ENCODE assay signal across 9 cellular contexts in the genomic region with DNA sequence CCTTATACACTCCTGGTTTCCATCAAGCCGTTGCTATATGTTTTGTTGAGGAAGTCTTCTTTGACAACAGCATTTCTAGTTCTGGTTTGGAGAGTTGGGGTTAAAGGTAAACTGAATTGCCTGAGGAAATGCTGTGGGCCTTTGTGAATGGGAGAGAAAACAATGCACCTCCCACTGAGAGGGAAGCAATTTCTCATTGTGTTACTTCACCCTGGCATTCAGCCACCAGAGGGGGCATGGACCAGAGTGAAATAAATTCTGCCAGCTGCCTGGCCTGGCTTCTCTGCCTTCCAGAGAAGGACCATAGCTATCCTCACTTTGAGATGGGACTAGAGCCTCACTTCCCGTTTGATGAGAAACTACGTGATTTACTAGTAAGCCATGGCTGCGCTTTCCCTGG.
DNase-seq lines count a peak whose midpoint lies in the region; ATAC-seq, FAIRE-seq and TF ChIP-seq lines count a peak whose summit lies in the region.
"Had no signal": no experiment of that assay in that cellular context is flagged by ENCODE, and none has a peak within 500 bp of the region (broad histone marks: within the 10 kb centered on the region; RNA-seq: fewer than 3 reads in every experiment).

No MANE protein-coding gene starts in this region.

- H3K36me3 ChIP-seq in HepG2 (replicated peaks in 1 of 2; ENCODE audit: control insufficient read depth in 1 of 2, insufficient read depth in 2 of 2, low read length in 2 of 2): no peaks in the 10 kb centered on the region

- no peak overlapping the region for H3K27ac ChIP-seq in HepG2 (ENCODE audit: extremely low read length, insufficient read depth, low read length)
- H3K27ac ChIP-seq: epithelial cell of prostate had no signal

- POLR2A ChIA-PET in HepG2 (lab: Yijun Ruan, JAX): no interaction called here

- 22% methylated on average over 4 of the region's 4 CpGs for WGBS in HepG2 (ENCODE audit: low lambda C conversion rate)

- H3K4me3 ChIP-seq in astrocyte of the spinal cord (ENCODE audit: low read depth, low read length): no peak overlapping the region
- no peak overlapping the region for H3K4me3 ChIP-seq in HepG2 (replicated peaks in 1 of 3; ENCODE audit: insufficient read depth in 1 of 3, low read depth in 2 of 3, low read length in 3 of 3)

- no TSS peak for BruUV-seq in HepG2 (replicated peaks; lab: Mats Ljungman, UMichigan)

- peak; percentile 62 for FAIRE-seq in H54 (lab: Jason Lieb, UNC)
- peak; percentile 8 for FAIRE-seq in HepG2 (lab: Jason Lieb, UNC)
- no peak for FAIRE-seq in GM19239 (lab: Jason Lieb, UNC)

- no peaks in the 10 kb centered on the region for H3K4me1 ChIP-seq in HepG2 (ENCODE audit: insufficient read depth, low read length)

- DNase-seq in COLO668 (lab: John Stamatoyannopoulos, UW; ENCODE audit: unreplicated experiment) (peak; percentile 89), H54 (ENCODE audit: insufficient read length, low spot score) (peak; percentile 2), NCI-H524 (lab: John Stamatoyannopoulos, UW) (peak; percentile 62 to 83), astrocyte of the spinal cord (ENCODE audit: low read depth, low spot score) (peak; percentile 49), HepG2 (ENCODE audit: low spot score) (peak; percentile 58), GM19239 (ENCODE audit: insufficient read length, low spot score) (no peak)

- H3K4me2 ChIP-seq in HepG2 (ENCODE audit: low read depth, low read length): no peak overlapping the region

- in situ Hi-C loops in astrocyte of the spinal cord (cut with HindIII; ENCODE audit: low sequenced_read_pairs) (no loop called here), HepG2 (cut with HindIII; ENCODE audit: extremely low pct_ligation_motif_present, low pct_unique_long_range_greater_than_20kb) (loop anchor here (5.0 kb wide), 1 partner anchor 317 kb away; no protein-coding TSS in a partner anchor)

- TF ChIP-seq EP300 in HepG2 (IDR thresholded peaks at IDR 0.05; ENCODE audit: low read depth in 2 of 2, low read length in 2 of 2) (no peak), HepG2 (CRISPR knock-in tag; IDR thresholded peaks at IDR 0.05; ENCODE audit: borderline replicate concordance) (no peak)

- TF ChIP-seq POLR2A in H54 (IDR thresholded peaks at IDR 0.05; ENCODE audit: low read depth, low read length) (no peak), HepG2 (IDR thresholded peaks at IDR 0.05; ENCODE audit: insufficient read depth in 1 of 2, low read depth in 2 of 2, low read length in 2 of 2) (no peak)

- intact Hi-C loops in HepG2 (cut with micrococcal nuclease; ENCODE audit: unreplicated experiment): loop anchor here (1.0 to 5.0 kb wide), 2 partner anchors 317 to 898 kb away; no protein-coding TSS in a partner anchor

- H3K79me2 ChIP-seq in HepG2 (ENCODE audit: insufficient read depth, low read length): no peaks in the 10 kb centered on the region

- TF ChIP-seq CTCF in astrocyte of the spinal cord (IDR thresholded peaks at IDR 0.05; ENCODE audit: low read depth, low read length) (peak; percentile 31), HepG2 (CRISPR knock-in tag; IDR thresholded peaks at IDR 0.05) (peak; percentile 70)

- no peaks in the 10 kb centered on the region for H3K9me3 ChIP-seq in HepG2 (ENCODE audit: low read length)

- no peak overlapping the region for H2AFZ ChIP-seq in HepG2 (ENCODE audit: low read length)

- no peak overlapping the region for H3K9ac ChIP-seq in HepG2 (ENCODE audit: insufficient read depth, low read depth, low read length)

- TF ChIP-seq RAD21 in HepG2 (CRISPR knock-in tag; IDR thresholded peaks at IDR 0.05): no peak; the same call in 1 of the 2 replicates

- H3K27me3 ChIP-seq in HepG2 (ENCODE audit: control insufficient read depth in 1 of 2, insufficient read depth in 2 of 2, low read length in 2 of 2): no peaks in the 10 kb centered on the region

- peak; percentile 94 for ATAC-seq in HepG2
- no peak for ATAC-seq in GM21786 (IDR thresholded peaks at IDR 0.05; ENCODE audit: unreplicated experiment)
- no peak for ATAC-seq in GM19324 (IDR thresholded peaks at IDR 0.05; ENCODE audit: low FRiP score, unreplicated experiment)

- CTCF ChIA-PET in HepG2 (lab: Yijun Ruan, JAX; ENCODE audit: low intra/inter-chr PET ratio, low total read pairs): interaction anchor here (0.5 to 2.0 kb wide), 5 partner anchors 310 to 847 kb away, joined by 3 to 15 read pairs (median 3); no protein-coding TSS in a partner anchor

- H4K20me1 ChIP-seq in HepG2 (ENCODE audit: insufficient read depth, low read length): no peaks in the 10 kb centered on the region

TF ChIP-seq in HepG2, 621 proteins besides CTCF, POLR2A, EP300 and RAD21:
- TF ChIP-seq SMC3 (IDR thresholded peaks at IDR 0.05; ENCODE audit: low read length) (peak; percentile 80), EHMT2 (IDR thresholded peaks at IDR 0.05; ENCODE audit: borderline replicate concordance, low read depth, low read length) (no peak), CEBPG (CRISPR knock-in tag; IDR thresholded peaks at IDR 0.05) (peak; percentile 35; the same call in 1 of the 2 replicates), KAT2B (IDR thresholded peaks at IDR 0.05; ENCODE audit: borderline replicate concordance, low read depth, low read length) (no peak), EED (CRISPR knock-in tag; IDR thresholded peaks at IDR 0.05) (no peak), STAG1 (CRISPR knock-in tag; IDR thresholded peaks at IDR 0.05) (peak; percentile 65), ZFP36L1 (CRISPR knock-in tag; IDR thresholded peaks at IDR 0.05) (no peak), SOX13 (IDR thresholded peaks at IDR 0.05) (0 out of 2 replicates have a peak, but pooled peaks have one; percentile 31), SOX13 (CRISPR knock-in tag; conservative IDR thresholded peaks at IDR 0.05 in 1 of 2, IDR thresholded peaks at IDR 0.05 in 1 of 2) (0 out of 4 replicates have a peak, but pooled peaks of 1 of the 2 experiments have one; percentile 41)
- TF ChIP-seq, protein P1, sequence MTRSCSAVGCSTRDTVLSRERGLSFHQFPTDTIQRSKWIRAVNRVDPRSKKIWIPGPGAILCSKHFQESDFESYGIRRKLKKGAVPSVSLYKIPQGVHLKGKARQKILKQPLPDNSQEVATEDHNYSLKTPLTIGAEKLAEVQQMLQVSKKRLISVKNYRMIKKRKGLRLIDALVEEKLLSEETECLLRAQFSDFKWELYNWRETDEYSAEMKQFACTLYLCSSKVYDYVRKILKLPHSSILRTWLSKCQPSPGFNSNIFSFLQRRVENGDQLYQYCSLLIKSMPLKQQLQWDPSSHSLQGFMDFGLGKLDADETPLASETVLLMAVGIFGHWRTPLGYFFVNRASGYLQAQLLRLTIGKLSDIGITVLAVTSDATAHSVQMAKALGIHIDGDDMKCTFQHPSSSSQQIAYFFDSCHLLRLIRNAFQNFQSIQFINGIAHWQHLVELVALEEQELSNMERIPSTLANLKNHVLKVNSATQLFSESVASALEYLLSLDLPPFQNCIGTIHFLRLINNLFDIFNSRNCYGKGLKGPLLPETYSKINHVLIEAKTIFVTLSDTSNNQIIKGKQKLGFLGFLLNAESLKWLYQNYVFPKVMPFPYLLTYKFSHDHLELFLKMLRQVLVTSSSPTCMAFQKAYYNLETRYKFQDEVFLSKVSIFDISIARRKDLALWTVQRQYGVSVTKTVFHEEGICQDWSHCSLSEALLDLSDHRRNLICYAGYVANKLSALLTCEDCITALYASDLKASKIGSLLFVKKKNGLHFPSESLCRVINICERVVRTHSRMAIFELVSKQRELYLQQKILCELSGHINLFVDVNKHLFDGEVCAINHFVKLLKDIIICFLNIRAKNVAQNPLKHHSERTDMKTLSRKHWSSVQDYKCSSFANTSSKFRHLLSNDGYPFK (CRISPR knock-in tag; IDR thresholded peaks at IDR 0.05; ENCODE audit: borderline replicate concordance): no peak
- TF ChIP-seq, protein P2, sequence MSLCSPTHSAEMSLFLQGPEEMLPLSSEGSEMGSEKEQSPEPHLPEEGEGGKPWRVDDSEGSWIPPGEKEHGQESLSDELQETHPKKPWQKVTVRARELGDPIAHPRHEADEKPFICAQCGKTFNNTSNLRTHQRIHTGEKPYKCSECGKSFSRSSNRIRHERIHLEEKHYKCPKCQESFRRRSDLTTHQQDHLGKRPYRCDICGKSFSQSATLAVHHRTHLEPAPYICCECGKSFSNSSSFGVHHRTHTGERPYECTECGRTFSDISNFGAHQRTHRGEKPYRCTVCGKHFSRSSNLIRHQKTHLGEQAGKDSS (CRISPR knock-in tag; IDR thresholded peaks at IDR 0.05; ENCODE audit: borderline replicate concordance, low read depth): no peak
